Comparison of ENCODE assay signal across 1 cellular context in genomic region chr22:50530280-50530856, GRCh38.
A peak's percentile ranks its signal among the peaks of the same experiment; 100 is the strongest.
TF ChIP-seq lines count a peak whose summit lies in the region.

No MANE protein-coding gene starts in this region.

TF ChIP-seq in HepG2, 621 proteins besides CTCF, POLR2A, EP300 and RAD21 (continues in another document):
- TF ChIP-seq PLRG1 (conservative IDR thresholded peaks at IDR 0.05), result no peak
- TF ChIP-seq ATF7-NPFF (CRISPR knock-in tag; IDR thresholded peaks at IDR 0.05; ENCODE audit: low read depth), result no peak
- no peak for TF ChIP-seq ZNF124 (CRISPR knock-in tag; IDR thresholded peaks at IDR 0.05)
- peak; percentile 72 for TF ChIP-seq POLR2G (IDR thresholded peaks at IDR 0.05; ENCODE audit: low read depth, low read length)
- TF ChIP-seq TCF7 (IDR thresholded peaks at IDR 0.05; ENCODE audit: low read depth), result no peak
- peak; percentile 64; the same call in 1 of the 2 replicates for TF ChIP-seq MTA1 (CRISPR knock-in tag; IDR thresholded peaks at IDR 0.05; ENCODE audit: borderline replicate concordance)
- TF ChIP-seq PBX3 (CRISPR knock-in tag; IDR thresholded peaks at IDR 0.05; ENCODE audit: borderline replicate concordance), result peak; percentile 66; the same call in 1 of the 2 replicates
- TF ChIP-seq ZNF652 (CRISPR knock-in tag; IDR thresholded peaks at IDR 0.05; ENCODE audit: borderline replicate concordance, low read depth), result no peak
- no peak for TF ChIP-seq MBNL3 (CRISPR knock-in tag; conservative IDR thresholded peaks at IDR 0.05)
- TF ChIP-seq ZHX1 (CRISPR knock-in tag; IDR thresholded peaks at IDR 0.05; ENCODE audit: low read depth), result peak; percentile 24
- no peak for TF ChIP-seq POGK (CRISPR knock-in tag; conservative IDR thresholded peaks at IDR 0.05)
- no peak; the same call in 1 of the 2 replicates for TF ChIP-seq ZMAT3 (CRISPR knock-in tag; conservative IDR thresholded peaks at IDR 0.05)
- TF ChIP-seq SP2 (CRISPR knock-in tag; IDR thresholded peaks at IDR 0.05), result 0 out of 2 replicates have a peak, but pooled peaks have one; percentile 25
- no peak; the same call in 1 of the 2 replicates for TF ChIP-seq GTF3A (CRISPR knock-in tag; conservative IDR thresholded peaks at IDR 0.05)
- 0 out of 2 replicates have a peak, but pooled peaks have one; percentile 37 for TF ChIP-seq ZFYVE20 (CRISPR knock-in tag; IDR thresholded peaks at IDR 0.05; ENCODE audit: borderline replicate concordance, low read depth)
- TF ChIP-seq PRMT3 (CRISPR knock-in tag; IDR thresholded peaks at IDR 0.05; ENCODE audit: borderline replicate concordance, low read depth), result no peak
- 0 out of 2 replicates have a peak, but pooled peaks have one; percentile 61 for TF ChIP-seq IRF2 (CRISPR knock-in tag; IDR thresholded peaks at IDR 0.05)
- TF ChIP-seq ZBTB26 (CRISPR knock-in tag; IDR thresholded peaks at IDR 0.05; ENCODE audit: borderline replicate concordance), result no peak
- no peak; the same call in 1 of the 2 replicates for TF ChIP-seq ZNF558 (CRISPR knock-in tag; IDR thresholded peaks at IDR 0.05; ENCODE audit: borderline replicate concordance)
- no peak for TF ChIP-seq CHD2 (IDR thresholded peaks at IDR 0.05; ENCODE audit: low read depth, low read length)
- TF ChIP-seq ZNF547 (CRISPR knock-in tag; IDR thresholded peaks at IDR 0.05), result no peak
- TF ChIP-seq SAFB2 (CRISPR knock-in tag; IDR thresholded peaks at IDR 0.05; ENCODE audit: borderline replicate concordance, low read depth), result no peak
- no peak for TF ChIP-seq ADNP (CRISPR knock-in tag; IDR thresholded peaks at IDR 0.05)
- TF ChIP-seq CENPBD1 (CRISPR knock-in tag; IDR thresholded peaks at IDR 0.05; ENCODE audit: borderline replicate concordance, low read depth), result no peak
- TF ChIP-seq JUN (CRISPR knock-in tag; IDR thresholded peaks at IDR 0.05), result peak; percentile 11; the same call in 1 of the 2 replicates
- TF ChIP-seq ZNF782 (CRISPR knock-in tag; IDR thresholded peaks at IDR 0.05; ENCODE audit: borderline replicate concordance), result peak; percentile 92
- TF ChIP-seq MEIS2 (CRISPR knock-in tag; IDR thresholded peaks at IDR 0.05), result peak; percentile 13; the same call in 1 of the 2 replicates
- TF ChIP-seq ZNF142 (CRISPR knock-in tag; IDR thresholded peaks at IDR 0.05), result peak; percentile 64; the same call in 1 of the 2 replicates
- TF ChIP-seq MBD4 (IDR thresholded peaks at IDR 0.05; ENCODE audit: borderline replicate concordance, low read length), result no peak
- peak; percentile 97 for TF ChIP-seq HINFP (CRISPR knock-in tag; IDR thresholded peaks at IDR 0.05; ENCODE audit: low read depth)
- TF ChIP-seq ZNF232 (CRISPR knock-in tag; IDR thresholded peaks at IDR 0.05; ENCODE audit: borderline replicate concordance), result no peak
- peak; percentile 95 for TF ChIP-seq NR2C2 (CRISPR knock-in tag; IDR thresholded peaks at IDR 0.05; ENCODE audit: borderline replicate concordance)
- 0 out of 2 replicates have a peak, but pooled peaks have one; percentile 55 for TF ChIP-seq BRCA1 (CRISPR knock-in tag; IDR thresholded peaks at IDR 0.05)
- no peak for TF ChIP-seq ZBTB3 (CRISPR knock-in tag; IDR thresholded peaks at IDR 0.05; ENCODE audit: borderline replicate concordance, low read depth)
- TF ChIP-seq ZNF274 (CRISPR knock-in tag; IDR thresholded peaks at IDR 0.05), result no peak
- no peak for TF ChIP-seq RFXAP (CRISPR knock-in tag; IDR thresholded peaks at IDR 0.05; ENCODE audit: borderline replicate concordance)
- no peak for TF ChIP-seq ZKSCAN5 (CRISPR knock-in tag; IDR thresholded peaks at IDR 0.05)
- TF ChIP-seq FUBP1 (CRISPR knock-in tag; IDR thresholded peaks at IDR 0.05; ENCODE audit: borderline replicate concordance), result no peak
- TF ChIP-seq ZNF44 (CRISPR knock-in tag; IDR thresholded peaks at IDR 0.05), result no peak
- no peak for TF ChIP-seq ZFP36L2 (CRISPR knock-in tag; IDR thresholded peaks at IDR 0.05)
- no peak for TF ChIP-seq ZNF17 (CRISPR knock-in tag; IDR thresholded peaks at IDR 0.05)
- TF ChIP-seq POGZ (CRISPR knock-in tag; IDR thresholded peaks at IDR 0.05), result peak; percentile 48; the same call in 1 of the 2 replicates
- no peak for TF ChIP-seq RCOR2 (CRISPR knock-in tag; IDR thresholded peaks at IDR 0.05)
- no peak for TF ChIP-seq TMF1 (CRISPR knock-in tag; IDR thresholded peaks at IDR 0.05; ENCODE audit: low read depth)
- no peak; the same call in 1 of the 2 replicates for TF ChIP-seq ZSCAN31 (CRISPR knock-in tag; IDR thresholded peaks at IDR 0.05; ENCODE audit: low read depth)
- no peak for TF ChIP-seq NONO (IDR thresholded peaks at IDR 0.05)
- peak; percentile 98 for TF ChIP-seq NONO (CRISPR knock-in tag; conservative IDR thresholded peaks at IDR 0.05)
- TF ChIP-seq ZNF749 (CRISPR knock-in tag; IDR thresholded peaks at IDR 0.05; ENCODE audit: borderline replicate concordance), result peak; percentile 80; the same call in 1 of the 2 replicates
- TF ChIP-seq ZBTB20 (CRISPR knock-in tag; IDR thresholded peaks at IDR 0.05; ENCODE audit: borderline replicate concordance, low read depth), result no peak
